Comparison of ENCODE assay signal across 26 cellular contexts in genomic region chr3:122239112-122239511, GRCh38. TPM values are rescaled to one million over a fixed set of nuclear protein-coding genes. Genes with fewer than 3 reads are reported as not detected.
"Had no signal": no experiment of that assay in that cellular context is flagged by ENCODE, and none has a peak within 500 bp of the region (broad histone marks: within the 10 kb centered on the region; RNA-seq: fewer than 3 reads in every experiment).

No MANE protein-coding gene starts in this region.

- H3K9me3 Mint-ChIP-seq: activated CD8-positive, alpha-beta T cell treated with anti-CD3 and anti-CD28 coated beads for 36 hours; activated naive CD4-positive, alpha-beta T cell treated with anti-CD3 and anti-CD28 coated beads, Interleukin-2, amount 10 ng/mL, durations not matched to agents 7 days and 5 days; activated naive CD8-positive, alpha-beta T cell treated with anti-CD3 and anti-CD28 coated beads, Interleukin-2, amount 10 ng/mL, durations not matched to agents 7 days and 5 days; activated T-cell treated with anti-CD3 and anti-CD28 coated beads, Interleukin-2, amount 50 U/mL, for 72 hours; activated T-helper 2 cell treated with anti-CD3 and anti-CD28 coated beads, Interferon-gamma antibody, Interleukin-2, Interleukin-4, amounts not matched to agents 10 μg/mL and 5 μg/mL and 100 μg/mL, durations not matched to agents 14 hours and 24 hours and 36 hours; T-cell had no signal

- H3K4me3 ChIP-seq: SK-N-MC had no signal

- H3K36me3 Mint-ChIP-seq: activated naive CD4-positive, alpha-beta T cell treated with anti-CD3 and anti-CD28 coated beads, Interleukin-2, amount 10 ng/mL, durations not matched to agents 7 days and 5 days; activated naive CD8-positive, alpha-beta T cell treated with anti-CD3 and anti-CD28 coated beads, Interleukin-2, amount 10 ng/mL, durations not matched to agents 7 days and 5 days; brain; T-cell had no signal

- H3K27ac ChIP-seq: SK-N-MC, VCaP had no signal

- H3K27ac Mint-ChIP-seq: activated CD4-positive, alpha-beta T cell treated with anti-CD3 and anti-CD28 coated beads for 36 hours; activated CD8-positive, alpha-beta T cell treated with anti-CD3 and anti-CD28 coated beads for 36 hours; activated naive CD4-positive, alpha-beta T cell treated with anti-CD3 and anti-CD28 coated beads, Interleukin-2, amount 10 ng/mL, durations not matched to agents 7 days and 5 days; activated naive CD8-positive, alpha-beta T cell treated with anti-CD3 and anti-CD28 coated beads, Interleukin-2, amount 10 ng/mL, durations not matched to agents 7 days and 5 days; activated T-cell treated with anti-CD3 and anti-CD28 coated beads, Interleukin-2, amount 50 U/mL, for 72 hours; activated T-helper 2 cell treated with anti-CD3 and anti-CD28 coated beads, Interferon-gamma antibody, Interleukin-2, Interleukin-4, amounts not matched to agents 10 μg/mL and 5 μg/mL and 100 μg/mL, durations not matched to agents 14 hours and 24 hours and 36 hours; brain; T-cell had no signal

- FAIRE-seq: astrocyte had no signal

- ATAC-seq: activated CD4-positive, alpha-beta T cell treated with anti-CD3 and anti-CD28 coated beads for 36 hours; activated CD8-positive, alpha-beta T cell treated with anti-CD3 and anti-CD28 coated beads for 36 hours; activated T-cell treated with anti-CD3 and anti-CD28 coated beads, Interleukin-2, amount 50 U/mL, for 72 hours; Panc1; Right ventricle myocardium inferior; T-cell had no signal

- H3K4me1 Mint-ChIP-seq: activated naive CD4-positive, alpha-beta T cell treated with anti-CD3 and anti-CD28 coated beads, Interleukin-2, amount 10 ng/mL, durations not matched to agents 7 days and 5 days; activated naive CD8-positive, alpha-beta T cell treated with anti-CD3 and anti-CD28 coated beads, Interleukin-2, amount 10 ng/mL, durations not matched to agents 7 days and 5 days; brain had no signal

- DNase-seq: activated CD4-positive, alpha-beta T cell treated with anti-CD3 and anti-CD28 coated beads for 36 hours; activated CD8-positive, alpha-beta memory T cell treated with anti-CD3 and anti-CD28 coated beads, Interleukin-2, amount 50 U/mL, for 4 hours; activated CD8-positive, alpha-beta T cell treated with anti-CD3 and anti-CD28 coated beads for 36 hours; activated gamma-delta T cell treated with Interleukin-2 at 50 U/mL for 16 hours; activated naive CD4-positive, alpha-beta T cell treated with anti-CD3 and anti-CD28 coated beads, Interleukin-2, amount 10 ng/mL, durations not matched to agents 7 days and 5 days; activated naive CD8-positive, alpha-beta T cell treated with anti-CD3 and anti-CD28 coated beads, Interleukin-2, amount 10 ng/mL, durations not matched to agents 7 days and 5 days; activated T-cell treated with anti-CD3 and anti-CD28 coated beads, Interleukin-2, amount 50 U/mL, for 72 hours; cerebellar nuclear complex; Karpas-422; NCI-H1105 treated with DMSO at 0.1 percent for 48 hours; NCI-H1436 treated with DMSO at 0.1 percent for 48 hours; NCI-H187; NCI-H2081; NCI-H510A treated with DMSO at 0.1 percent for 48 hours; NCI-H69; NK-92 treated with Interleukin-12 subunit alpha and Interleukin-12 subunit beta, amount 100 ng/mL, for 24 hours; OCI-M1; RPMI8226; T-cell had no signal

- H3K4me3 Mint-ChIP-seq: activated CD4-positive, alpha-beta T cell treated with anti-CD3 and anti-CD28 coated beads for 36 hours; activated CD8-positive, alpha-beta T cell treated with anti-CD3 and anti-CD28 coated beads for 36 hours; activated naive CD4-positive, alpha-beta T cell treated with anti-CD3 and anti-CD28 coated beads, Interleukin-2, amount 10 ng/mL, durations not matched to agents 7 days and 5 days; activated naive CD8-positive, alpha-beta T cell treated with anti-CD3 and anti-CD28 coated beads, Interleukin-2, amount 10 ng/mL, durations not matched to agents 7 days and 5 days; activated T-cell treated with anti-CD3 and anti-CD28 coated beads, Interleukin-2, amount 50 U/mL, for 72 hours; brain; T-cell had no signal

RNA-seq across cellular contexts. Expression of gene CASR, which starts 55.6 kb away (rescaled TPM):
- total RNA-seq: activated CD8-positive, alpha-beta T cell treated with anti-CD3 and anti-CD28 coated beads for 36 hours; activated naive CD8-positive, alpha-beta T cell treated with anti-CD3 and anti-CD28 coated beads, Interleukin-2, amount 10 ng/mL, durations not matched to agents 7 days and 5 days; activated T-helper 2 cell treated with anti-CD3 and anti-CD28 coated beads, Interferon-gamma antibody, Interleukin-2, Interleukin-4, amounts not matched to agents 10 μg/mL and 5 μg/mL and 100 μg/mL, durations not matched to agents 14 hours and 24 hours and 36 hours; astrocyte; Right ventricle myocardium inferior had no signal
